8 cellular contexts compared by ENCODE assay signal in genomic region chr17:46590157-46591146, GRCh38. TPM values are rescaled to one million over a fixed set of nuclear protein-coding genes. Genes with fewer than 3 reads are reported as not detected.
DNase-seq lines count a peak whose midpoint lies in the region; ATAC-seq and TF ChIP-seq lines count a peak whose summit lies in the region.
"Not testable (repeated sequence)": the region's sequence is repeated elsewhere in the genome, so short reads cannot be mapped to it uniquely, and the experiment has no call there.

Gene NSF, plus strand, starts transcription at chr17:46590669. Its CDS starts 107 bp downstream, at chr17:46590776.

- not testable (repeated sequence) for H3K9ac ChIP-seq in PC-3 (ENCODE audit: low read length)

- H3K36me3 ChIP-seq in PC-3 (ENCODE audit: low read depth, low read length); testis (ENCODE audit: low read depth, missing control alignments): not testable (repeated sequence)

- not testable (repeated sequence) for H3K27ac Mint-ChIP-seq in glutamatergic neuron (ENCODE audit: unreplicated experiment); naive B cell

- H3K27ac ChIP-seq in PC-3 (ENCODE audit: low read length); adipose tissue (ENCODE audit: low read depth, low read length); testis: not testable (repeated sequence)

- not testable (repeated sequence) for H2AFZ ChIP-seq in PC-3 (ENCODE audit: low read length)

- H4K20me1 ChIP-seq in PC-3 (ENCODE audit: low read length) = not testable (repeated sequence)

- TSS peak; percentile 72 for BruUV-seq in PC-3 (replicated peaks; lab: Mats Ljungman, UMichigan)

- CTCF ChIA-PET in PC-3 (lab: Charles Lee) = not testable (repeated sequence)

- not testable (repeated sequence) for H3K4me2 ChIP-seq in PC-3 (ENCODE audit: low read length)

- H3K9me3 Mint-ChIP-seq in glutamatergic neuron (ENCODE audit: unreplicated experiment); naive B cell: not testable (repeated sequence)

- H3K27me3 ChIP-seq in PC-3 (ENCODE audit: low read length); testis: not testable (repeated sequence)

- not testable (repeated sequence) for H3K36me3 Mint-ChIP-seq in glutamatergic neuron (ENCODE audit: unreplicated experiment); naive B cell

- H3K4me1 ChIP-seq in PC-3 (ENCODE audit: insufficient read depth, low read length); testis: not testable (repeated sequence)

- H3K27me3 Mint-ChIP-seq in glutamatergic neuron (ENCODE audit: unreplicated experiment); naive B cell: not testable (repeated sequence)

- not testable (repeated sequence) for TF ChIP-seq CTCF in PC-3 (conservative IDR thresholded peaks at IDR 0.05; ENCODE audit: low read depth, low read length); glutamatergic neuron (IDR thresholded peaks at IDR 0.05; ENCODE audit: partially characterized antibody, unreplicated experiment); testis (IDR thresholded peaks at IDR 0.05)

- POLR2A ChIA-PET in PC-3 (lab: Charles Lee; ENCODE audit: unreplicated experiment) = not testable (repeated sequence)

- H3K4me3 ChIP-seq in PC-3 (ENCODE audit: low read length); testis: not testable (repeated sequence)

- H3K4me3 Mint-ChIP-seq in glutamatergic neuron (ENCODE audit: unreplicated experiment); naive B cell: not testable (repeated sequence)

- not testable (repeated sequence) for H3K9me3 ChIP-seq in PC-3 (ENCODE audit: low read length); testis

- WGBS in adipose tissue, 3 donors = no CpG with 5 or more reads among the region's 95 CpGs
- no CpG with 5 or more reads among the region's 95 CpGs for WGBS in testis, 2 donors

- not testable (repeated sequence) for H3K4me1 Mint-ChIP-seq in glutamatergic neuron (ENCODE audit: low read depth, unreplicated experiment); naive B cell

- not testable (repeated sequence) for H3K79me2 ChIP-seq in PC-3 (ENCODE audit: low read length)

- not testable (repeated sequence) for H3F3A ChIP-seq in PC-3 (ENCODE audit: low read length, unreplicated experiment)

- intact Hi-C loops in PC-3 (cut with micrococcal nuclease); testis (cut with DNase I; ENCODE audit: low total_unique reads): not testable (repeated sequence)

- not testable (repeated sequence) for H3K9me2 ChIP-seq in PC-3 (replicated peaks; ENCODE audit: low read length)

- not testable (repeated sequence) for DNase-seq in G401 (ENCODE audit: low spot score); PC-3; glutamatergic neuron; naive B cell; testis

- ATAC-seq in GM21515 (IDR thresholded peaks at IDR 0.05; ENCODE audit: unreplicated experiment) (peak; percentile 77), HG03039 (IDR thresholded peaks at IDR 0.05; ENCODE audit: unreplicated experiment) (peak; percentile 79), PC-3 (peak; percentile 90), naive B cell (ENCODE audit: low read depth in 2 of 2) (peak; percentile 63 to 75)

- not testable (repeated sequence) for TF ChIP-seq POLR2A in testis (IDR thresholded peaks at IDR 0.05)

- in situ Hi-C loops in G401 (cut with HindIII; ENCODE audit: low sequenced_read_pairs) = not testable (repeated sequence)

RNA-seq across cellular contexts. Expression of gene NSF, which starts in this region (rescaled TPM):
- total RNA-seq in G401 (2014; rRNA removed; shearing (Covaris generic)) = 17.7 and 19.0 TPM in 2 replicates
- total RNA-seq in PC-3 (2014; rRNA removed) = 50.3 and 52.2 TPM in 2 replicates
- polyA plus RNA-seq in adipose tissue = 10 to 100 TPM; 13.5 to 14.7 (median 14.5) TPM
- 57.0 TPM for total RNA-seq in glutamatergic neuron (ENCODE audit: unreplicated experiment)
- polyA plus RNA-seq in naive B cell (ENCODE audit: low read depth in 6 of 6) = 10 to 100 TPM; 14.9 to 29.8 (median 18.9) TPM
- total RNA-seq in testis = 10 to 100 TPM; 31.5 to 37.4 TPM
- 42.9 TPM for polyA plus RNA-seq in testis (ENCODE audit: insufficient read depth, low read depth, low replicate concordance)
